1 cellular context compared by ENCODE assay signal in the genomic region with DNA sequence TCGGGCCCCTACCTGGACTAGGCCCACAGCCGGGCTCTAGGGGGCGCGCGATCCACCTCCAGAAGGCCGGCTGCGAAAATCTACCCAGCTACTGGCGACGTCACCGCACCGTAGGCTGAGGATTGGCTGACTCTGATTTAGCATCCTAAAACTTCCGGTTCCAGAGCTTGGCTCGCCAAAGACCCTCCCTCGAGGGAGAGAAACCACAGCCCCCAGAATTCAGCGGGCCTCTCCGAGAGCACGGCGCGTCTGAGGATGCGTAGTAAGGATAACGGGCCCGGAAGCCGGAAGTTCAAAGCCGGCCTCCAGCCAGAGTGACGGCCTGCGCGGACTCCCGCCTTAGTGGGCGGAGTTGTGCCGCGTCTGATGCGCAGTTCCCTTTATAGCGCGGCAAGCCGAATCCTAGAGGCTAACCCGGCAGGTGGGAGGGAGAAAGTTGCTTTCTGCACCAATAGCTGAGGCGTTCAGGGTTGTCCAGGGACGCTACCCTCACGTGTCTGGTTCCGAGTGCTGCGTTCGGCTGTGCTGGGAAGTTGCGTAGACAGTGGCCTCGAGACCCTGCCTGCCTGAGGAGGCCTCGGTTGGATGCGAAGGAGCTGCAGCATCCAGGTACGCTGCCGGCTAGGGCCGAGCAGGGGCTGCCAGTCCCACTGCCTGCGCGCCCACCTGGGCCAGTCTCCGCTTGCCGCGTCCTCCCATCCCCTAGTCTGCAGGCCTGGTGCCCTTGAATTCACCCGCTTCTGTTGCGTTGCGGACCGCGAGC.
TF ChIP-seq lines count a peak whose summit lies in the region.

A gene (plus strand): TSS at position 544 of the 763 bp plus-strand sequence. CDS start 7,808 bp downstream, outside the sequence.

TF ChIP-seq in K562, 482 proteins besides CTCF, POLR2A, EP300 and RAD21 (continued from another document and continues in another):
- TF ChIP-seq, protein P1, sequence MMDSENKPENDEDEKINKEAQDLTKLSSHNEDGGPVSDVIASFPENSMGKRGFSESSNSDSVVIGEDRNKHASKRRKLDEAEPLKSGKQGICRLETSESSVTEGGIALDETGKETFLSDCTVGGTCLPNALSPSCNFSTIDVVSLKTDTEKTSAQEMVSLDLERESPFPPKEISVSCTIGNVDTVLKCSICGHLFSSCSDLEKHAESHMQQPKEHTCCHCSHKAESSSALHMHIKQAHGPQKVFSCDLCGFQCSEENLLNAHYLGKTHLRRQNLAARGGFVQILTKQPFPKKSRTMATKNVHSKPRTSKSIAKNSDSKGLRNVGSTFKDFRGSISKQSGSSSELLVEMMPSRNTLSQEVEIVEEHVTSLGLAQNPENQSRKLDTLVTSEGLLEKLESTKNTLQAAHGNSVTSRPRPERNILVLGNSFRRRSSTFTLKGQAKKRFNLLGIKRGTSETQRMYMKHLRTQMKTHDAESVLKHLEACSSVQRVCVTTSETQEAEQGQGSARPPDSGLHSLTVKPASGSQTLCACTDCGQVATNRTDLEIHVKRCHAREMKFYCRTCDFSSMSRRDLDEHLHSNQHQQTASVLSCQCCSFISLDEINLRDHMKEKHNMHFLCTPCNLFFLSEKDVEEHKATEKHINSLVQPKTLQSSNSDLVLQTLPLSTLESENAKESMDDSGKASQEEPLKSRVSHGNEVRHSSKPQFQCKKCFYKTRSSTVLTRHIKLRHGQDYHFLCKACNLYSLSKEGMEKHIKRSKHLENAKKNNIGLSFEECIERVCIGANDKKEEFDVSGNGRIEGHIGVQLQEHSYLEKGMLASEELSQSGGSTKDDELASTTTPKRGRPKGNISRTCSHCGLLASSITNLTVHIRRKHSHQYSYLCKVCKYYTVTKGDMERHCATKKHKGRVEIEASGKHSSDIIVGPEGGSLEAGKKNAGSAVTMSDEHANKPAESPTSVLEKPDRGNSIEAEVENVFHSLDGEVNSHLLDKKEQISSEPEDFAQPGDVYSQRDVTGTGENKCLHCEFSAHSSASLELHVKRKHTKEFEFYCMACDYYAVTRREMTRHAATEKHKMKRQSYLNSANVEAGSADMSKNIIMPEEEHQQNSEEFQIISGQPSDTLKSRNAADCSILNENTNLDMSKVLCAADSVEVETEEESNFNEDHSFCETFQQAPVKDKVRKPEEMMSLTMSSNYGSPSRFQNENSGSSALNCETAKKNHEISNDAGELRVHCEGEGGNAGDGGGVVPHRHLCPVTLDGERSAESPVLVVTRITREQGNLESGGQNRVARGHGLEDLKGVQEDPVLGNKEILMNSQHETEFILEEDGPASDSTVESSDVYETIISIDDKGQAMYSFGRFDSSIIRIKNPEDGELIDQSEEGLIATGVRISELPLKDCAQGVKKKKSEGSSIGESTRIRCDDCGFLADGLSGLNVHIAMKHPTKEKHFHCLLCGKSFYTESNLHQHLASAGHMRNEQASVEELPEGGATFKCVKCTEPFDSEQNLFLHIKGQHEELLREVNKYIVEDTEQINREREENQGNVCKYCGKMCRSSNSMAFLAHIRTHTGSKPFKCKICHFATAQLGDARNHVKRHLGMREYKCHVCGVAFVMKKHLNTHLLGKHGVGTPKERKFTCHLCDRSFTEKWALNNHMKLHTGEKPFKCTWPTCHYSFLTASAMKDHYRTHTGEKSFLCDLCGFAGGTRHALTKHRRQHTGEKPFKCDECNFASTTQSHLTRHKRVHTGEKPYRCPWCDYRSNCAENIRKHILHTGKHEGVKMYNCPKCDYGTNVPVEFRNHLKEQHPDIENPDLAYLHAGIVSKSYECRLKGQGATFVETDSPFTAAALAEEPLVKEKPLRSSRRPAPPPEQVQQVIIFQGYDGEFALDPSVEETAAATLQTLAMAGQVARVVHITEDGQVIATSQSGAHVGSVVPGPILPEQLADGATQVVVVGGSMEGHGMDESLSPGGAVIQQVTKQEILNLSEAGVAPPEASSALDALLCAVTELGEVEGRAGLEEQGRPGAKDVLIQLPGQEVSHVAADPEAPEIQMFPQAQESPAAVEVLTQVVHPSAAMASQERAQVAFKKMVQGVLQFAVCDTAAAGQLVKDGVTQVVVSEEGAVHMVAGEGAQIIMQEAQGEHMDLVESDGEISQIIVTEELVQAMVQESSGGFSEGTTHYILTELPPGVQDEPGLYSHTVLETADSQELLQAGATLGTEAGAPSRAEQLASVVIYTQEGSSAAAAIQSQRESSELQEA (IDR thresholded peaks at IDR 0.05; ENCODE audit: low read depth), result no peak
- no peak for TF ChIP-seq TAF15 (IDR thresholded peaks at IDR 0.05; ENCODE audit: low read depth, low read length)
- TF ChIP-seq, protein P2, sequence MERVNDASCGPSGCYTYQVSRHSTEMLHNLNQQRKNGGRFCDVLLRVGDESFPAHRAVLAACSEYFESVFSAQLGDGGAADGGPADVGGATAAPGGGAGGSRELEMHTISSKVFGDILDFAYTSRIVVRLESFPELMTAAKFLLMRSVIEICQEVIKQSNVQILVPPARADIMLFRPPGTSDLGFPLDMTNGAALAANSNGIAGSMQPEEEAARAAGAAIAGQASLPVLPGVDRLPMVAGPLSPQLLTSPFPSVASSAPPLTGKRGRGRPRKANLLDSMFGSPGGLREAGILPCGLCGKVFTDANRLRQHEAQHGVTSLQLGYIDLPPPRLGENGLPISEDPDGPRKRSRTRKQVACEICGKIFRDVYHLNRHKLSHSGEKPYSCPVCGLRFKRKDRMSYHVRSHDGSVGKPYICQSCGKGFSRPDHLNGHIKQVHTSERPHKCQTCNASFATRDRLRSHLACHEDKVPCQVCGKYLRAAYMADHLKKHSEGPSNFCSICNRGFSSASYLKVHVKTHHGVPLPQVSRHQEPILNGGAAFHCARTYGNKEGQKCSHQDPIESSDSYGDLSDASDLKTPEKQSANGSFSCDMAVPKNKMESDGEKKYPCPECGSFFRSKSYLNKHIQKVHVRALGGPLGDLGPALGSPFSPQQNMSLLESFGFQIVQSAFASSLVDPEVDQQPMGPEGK (CRISPR knock-in tag; IDR thresholded peaks at IDR 0.05; ENCODE audit: borderline replicate concordance), result no peak
- no peak for TF ChIP-seq NEUROD1 (IDR thresholded peaks at IDR 0.05; ENCODE audit: borderline replicate concordance, low read depth, low read length, partially characterized antibody)
- no peak for TF ChIP-seq STAT5B (CRISPR knock-in tag; IDR thresholded peaks at IDR 0.05)
- no peak for TF ChIP-seq ZNF174 (CRISPR knock-in tag; IDR thresholded peaks at IDR 0.05)
- TF ChIP-seq E2F3 (CRISPR knock-in tag; IDR thresholded peaks at IDR 0.05), result 0 out of 2 replicates have a peak, but pooled peaks have one; percentile 15
- no peak for TF ChIP-seq MEF2D (tag; conservative IDR thresholded peaks at IDR 0.05; ENCODE audit: low read depth)
- TF ChIP-seq RAD51 (IDR thresholded peaks at IDR 0.05; ENCODE audit: borderline replicate concordance, low read depth), result peak; percentile 81
- TF ChIP-seq HDAC6 (IDR thresholded peaks at IDR 0.05; ENCODE audit: low read depth, low read length), result no peak
- no peak for TF ChIP-seq OTX1 (CRISPR knock-in tag; IDR thresholded peaks at IDR 0.05)
- no peak for TF ChIP-seq SNIP1 (IDR thresholded peaks at IDR 0.05; ENCODE audit: low read depth)
- no peak for TF ChIP-seq ARNT (IDR thresholded peaks at IDR 0.05)
- no peak for TF ChIP-seq DNMT1 (IDR thresholded peaks at IDR 0.05)
- peak; percentile 65 for TF ChIP-seq XRCC5 (IDR thresholded peaks at IDR 0.05; ENCODE audit: low read depth, low read length)
- TF ChIP-seq HNRNPUL1 (IDR thresholded peaks at IDR 0.05; ENCODE audit: low read length), result no peak
- no peak for TF ChIP-seq SMAD2 (IDR thresholded peaks at IDR 0.05; ENCODE audit: low read depth, low read length)
- no peak for TF ChIP-seq CBFA2T3 (IDR thresholded peaks at IDR 0.05)
- TF ChIP-seq ZSCAN32 (CRISPR knock-in tag; IDR thresholded peaks at IDR 0.05), result no peak
- no peak for TF ChIP-seq PCBP1 (IDR thresholded peaks at IDR 0.05; ENCODE audit: low read depth, low read length, poor library complexity, severe bottlenecking)
- no peak for TF ChIP-seq DACH1 (IDR thresholded peaks at IDR 0.05; ENCODE audit: partially characterized antibody)
- no peak for TF ChIP-seq U2AF2 (optimal IDR thresholded peaks at IDR 0.05; ENCODE audit: low read depth, low read length)
- TF ChIP-seq HOXB6 (CRISPR knock-in tag; IDR thresholded peaks at IDR 0.05; ENCODE audit: borderline replicate concordance), result no peak
- TF ChIP-seq, protein P3, sequence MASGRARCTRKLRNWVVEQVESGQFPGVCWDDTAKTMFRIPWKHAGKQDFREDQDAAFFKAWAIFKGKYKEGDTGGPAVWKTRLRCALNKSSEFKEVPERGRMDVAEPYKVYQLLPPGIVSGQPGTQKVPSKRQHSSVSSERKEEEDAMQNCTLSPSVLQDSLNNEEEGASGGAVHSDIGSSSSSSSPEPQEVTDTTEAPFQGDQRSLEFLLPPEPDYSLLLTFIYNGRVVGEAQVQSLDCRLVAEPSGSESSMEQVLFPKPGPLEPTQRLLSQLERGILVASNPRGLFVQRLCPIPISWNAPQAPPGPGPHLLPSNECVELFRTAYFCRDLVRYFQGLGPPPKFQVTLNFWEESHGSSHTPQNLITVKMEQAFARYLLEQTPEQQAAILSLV (tag; IDR thresholded peaks at IDR 0.05), result no peak
- TF ChIP-seq, protein P4, sequence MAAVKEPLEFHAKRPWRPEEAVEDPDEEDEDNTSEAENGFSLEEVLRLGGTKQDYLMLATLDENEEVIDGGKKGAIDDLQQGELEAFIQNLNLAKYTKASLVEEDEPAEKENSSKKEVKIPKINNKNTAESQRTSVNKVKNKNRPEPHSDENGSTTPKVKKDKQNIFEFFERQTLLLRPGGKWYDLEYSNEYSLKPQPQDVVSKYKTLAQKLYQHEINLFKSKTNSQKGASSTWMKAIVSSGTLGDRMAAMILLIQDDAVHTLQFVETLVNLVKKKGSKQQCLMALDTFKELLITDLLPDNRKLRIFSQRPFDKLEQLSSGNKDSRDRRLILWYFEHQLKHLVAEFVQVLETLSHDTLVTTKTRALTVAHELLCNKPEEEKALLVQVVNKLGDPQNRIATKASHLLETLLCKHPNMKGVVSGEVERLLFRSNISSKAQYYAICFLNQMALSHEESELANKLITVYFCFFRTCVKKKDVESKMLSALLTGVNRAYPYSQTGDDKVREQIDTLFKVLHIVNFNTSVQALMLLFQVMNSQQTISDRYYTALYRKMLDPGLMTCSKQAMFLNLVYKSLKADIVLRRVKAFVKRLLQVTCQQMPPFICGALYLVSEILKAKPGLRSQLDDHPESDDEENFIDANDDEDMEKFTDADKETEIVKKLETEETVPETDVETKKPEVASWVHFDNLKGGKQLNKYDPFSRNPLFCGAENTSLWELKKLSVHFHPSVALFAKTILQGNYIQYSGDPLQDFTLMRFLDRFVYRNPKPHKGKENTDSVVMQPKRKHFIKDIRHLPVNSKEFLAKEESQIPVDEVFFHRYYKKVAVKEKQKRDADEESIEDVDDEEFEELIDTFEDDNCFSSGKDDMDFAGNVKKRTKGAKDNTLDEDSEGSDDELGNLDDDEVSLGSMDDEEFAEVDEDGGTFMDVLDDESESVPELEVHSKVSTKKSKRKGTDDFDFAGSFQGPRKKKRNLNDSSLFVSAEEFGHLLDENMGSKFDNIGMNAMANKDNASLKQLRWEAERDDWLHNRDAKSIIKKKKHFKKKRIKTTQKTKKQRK (IDR thresholded peaks at IDR 0.05; ENCODE audit: borderline replicate concordance, low read depth, low read length), result no peak; the same call in 1 of the 2 replicates
- TF ChIP-seq, protein P5, sequence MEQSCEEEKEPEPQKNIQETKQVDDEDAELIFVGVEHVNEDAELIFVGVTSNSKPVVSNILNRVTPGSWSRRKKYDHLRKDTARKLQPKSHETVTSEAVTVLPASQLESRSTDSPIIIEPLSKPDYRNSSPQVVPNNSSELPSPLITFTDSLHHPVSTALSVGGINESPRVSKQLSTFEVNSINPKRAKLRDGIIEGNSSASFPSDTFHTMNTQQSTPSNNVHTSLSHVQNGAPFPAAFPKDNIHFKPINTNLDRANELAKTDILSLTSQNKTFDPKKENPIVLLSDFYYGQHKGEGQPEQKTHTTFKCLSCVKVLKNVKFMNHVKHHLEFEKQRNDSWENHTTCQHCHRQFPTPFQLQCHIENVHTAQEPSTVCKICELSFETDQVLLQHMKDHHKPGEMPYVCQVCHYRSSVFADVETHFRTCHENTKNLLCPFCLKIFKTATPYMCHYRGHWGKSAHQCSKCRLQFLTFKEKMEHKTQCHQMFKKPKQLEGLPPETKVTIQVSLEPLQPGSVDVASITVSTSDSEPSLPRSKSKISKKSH (CRISPR knock-in tag; IDR thresholded peaks at IDR 0.05), result no peak
- TF ChIP-seq GATAD2A (IDR thresholded peaks at IDR 0.05), result no peak
- TF ChIP-seq, protein P6, sequence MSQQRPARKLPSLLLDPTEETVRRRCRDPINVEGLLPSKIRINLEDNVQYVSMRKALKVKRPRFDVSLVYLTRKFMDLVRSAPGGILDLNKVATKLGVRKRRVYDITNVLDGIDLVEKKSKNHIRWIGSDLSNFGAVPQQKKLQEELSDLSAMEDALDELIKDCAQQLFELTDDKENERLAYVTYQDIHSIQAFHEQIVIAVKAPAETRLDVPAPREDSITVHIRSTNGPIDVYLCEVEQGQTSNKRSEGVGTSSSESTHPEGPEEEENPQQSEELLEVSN (IDR thresholded peaks at IDR 0.05; ENCODE audit: borderline replicate concordance in 1 of 2, extremely low read depth in 1 of 2, insufficient read depth in 1 of 2, insufficient read length in 1 of 2, low read depth in 1 of 2, low read length in 1 of 2, poor library complexity in 1 of 2, severe bottlenecking in 1 of 2), result peak; percentile 82 to 89
- no peak for TF ChIP-seq SREBF2 (CRISPR knock-in tag; IDR thresholded peaks at IDR 0.05)
- TF ChIP-seq, protein P7, sequence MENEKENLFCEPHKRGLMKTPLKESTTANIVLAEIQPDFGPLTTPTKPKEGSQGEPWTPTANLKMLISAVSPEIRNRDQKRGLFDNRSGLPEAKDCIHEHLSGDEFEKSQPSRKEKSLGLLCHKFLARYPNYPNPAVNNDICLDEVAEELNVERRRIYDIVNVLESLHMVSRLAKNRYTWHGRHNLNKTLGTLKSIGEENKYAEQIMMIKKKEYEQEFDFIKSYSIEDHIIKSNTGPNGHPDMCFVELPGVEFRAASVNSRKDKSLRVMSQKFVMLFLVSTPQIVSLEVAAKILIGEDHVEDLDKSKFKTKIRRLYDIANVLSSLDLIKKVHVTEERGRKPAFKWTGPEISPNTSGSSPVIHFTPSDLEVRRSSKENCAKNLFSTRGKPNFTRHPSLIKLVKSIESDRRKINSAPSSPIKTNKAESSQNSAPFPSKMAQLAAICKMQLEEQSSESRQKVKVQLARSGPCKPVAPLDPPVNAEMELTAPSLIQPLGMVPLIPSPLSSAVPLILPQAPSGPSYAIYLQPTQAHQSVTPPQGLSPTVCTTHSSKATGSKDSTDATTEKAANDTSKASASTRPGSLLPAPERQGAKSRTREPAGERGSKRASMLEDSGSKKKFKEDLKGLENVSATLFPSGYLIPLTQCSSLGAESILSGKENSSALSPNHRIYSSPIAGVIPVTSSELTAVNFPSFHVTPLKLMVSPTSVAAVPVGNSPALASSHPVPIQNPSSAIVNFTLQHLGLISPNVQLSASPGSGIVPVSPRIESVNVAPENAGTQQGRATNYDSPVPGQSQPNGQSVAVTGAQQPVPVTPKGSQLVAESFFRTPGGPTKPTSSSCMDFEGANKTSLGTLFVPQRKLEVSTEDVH (IDR thresholded peaks at IDR 0.05; ENCODE audit: low read depth, partially characterized antibody), result peak; percentile 86
- no peak for TF ChIP-seq CBX3 (IDR thresholded peaks at IDR 0.05; ENCODE audit: borderline replicate concordance in 1 of 2, low read length in 2 of 2)
- TF ChIP-seq RBM39 (optimal IDR thresholded peaks at IDR 0.05; ENCODE audit: low read depth, low read length), result no peak
- TF ChIP-seq ZBTB7A (IDR thresholded peaks at IDR 0.05; ENCODE audit: borderline replicate concordance, control insufficient read depth, low read depth, low read length), result peak; percentile 90
- TF ChIP-seq TSC22D4 (tag; IDR thresholded peaks at IDR 0.05), result no peak
- TF ChIP-seq KAT2B (IDR thresholded peaks at IDR 0.05; ENCODE audit: low read depth, low read length), result no peak
- no peak for TF ChIP-seq ZNF121 (CRISPR knock-in tag; conservative IDR thresholded peaks at IDR 0.05)
